In the genomic region with DNA sequence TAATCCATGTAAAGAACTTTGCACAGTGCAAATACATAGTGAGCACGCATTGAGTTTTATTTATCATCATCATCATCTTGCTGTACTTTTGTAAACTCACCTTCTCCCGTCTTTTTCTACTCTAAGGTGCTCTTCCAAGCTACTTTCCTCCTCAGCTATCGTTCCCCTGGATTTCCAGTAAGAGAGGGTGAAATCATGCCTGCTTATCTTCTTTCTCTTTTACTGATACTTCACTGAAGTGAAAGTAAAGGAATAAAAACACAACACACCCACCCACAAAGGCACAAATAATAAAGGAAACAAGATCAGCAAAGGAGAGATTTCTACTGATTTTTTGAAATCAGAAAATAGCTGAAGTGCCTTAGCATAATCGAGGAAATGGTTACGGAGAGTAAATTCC, we compare ENCODE assay signal across 15 cellular contexts.
DNase-seq lines count a peak whose midpoint lies in the region; ATAC-seq, FAIRE-seq and TF ChIP-seq lines count a peak whose summit lies in the region.
"Had no signal": no experiment of that assay in that cellular context is flagged by ENCODE, and none has a peak within 500 bp of the region (broad histone marks: within the 10 kb centered on the region; RNA-seq: fewer than 3 reads in every experiment).

No MANE protein-coding gene starts in this region.

- FAIRE-seq in pancreas (lab: Jason Lieb, UNC) = no peak
- FAIRE-seq: colon, HTR-8/SVneo had no signal

- H3K27ac ChIP-seq in right cardiac atrium (ENCODE audit: low read length) (no peak overlapping the region), duodenal mucosa (ENCODE audit: low read depth, low read length) (no peak overlapping the region), muscle layer of duodenum (ENCODE audit: low read length) (peak overlapping the region; percentile 24), pancreas (no peak overlapping the region)

- peak overlapping the region; percentile 38 for H3K4me3 ChIP-seq in right cardiac atrium (ENCODE audit: low read length)
- H3K4me3 ChIP-seq in duodenal mucosa (ENCODE audit: low read depth in 1 of 2, low read length in 2 of 2) = peak overlapping the region; percentile 62 to 64
- peak overlapping the region; percentile 47 to 55 for H3K4me3 ChIP-seq in muscle layer of duodenum (ENCODE audit: low read depth in 1 of 2, low read length in 2 of 2)
- no peak overlapping the region for H3K4me3 ChIP-seq in mucosa of descending colon
- no peak overlapping the region for H3K4me3 ChIP-seq in pancreas

- peak in 1 of 2 donors; percentile 49 for ATAC-seq in right cardiac atrium
- no peak for ATAC-seq in HG02885 (IDR thresholded peaks at IDR 0.05; ENCODE audit: poor library complexity, unreplicated experiment)
- no peak for ATAC-seq in mucosa of descending colon
- no peak for ATAC-seq in pancreas

- CTCF ChIA-PET in GM10248 (lab: Yijun Ruan, JAX) = interaction anchor here (0.8 kb wide), 1 partner anchor 16 kb away, joined by 3 read pairs; no protein-coding TSS in a partner anchor

- H3K36me3 ChIP-seq in duodenal mucosa (ENCODE audit: control insufficient read depth in 1 of 2, insufficient read depth in 2 of 2, low read length in 2 of 2) (no peaks in the 10 kb centered on the region), muscle layer of duodenum (ENCODE audit: control insufficient read depth in 1 of 2, insufficient read depth in 2 of 2, low read length in 2 of 2) (no peaks in the 10 kb centered on the region), mucosa of descending colon (ENCODE audit: low read depth) (no peaks in the 10 kb centered on the region), pancreas (no peaks in the 10 kb centered on the region)

- 62% methylated on average over 5 of the region's 5 CpGs for WGBS in right cardiac atrium
- 77 to 78% methylated on average over 5 of the region's 5 CpGs for WGBS in pancreas, 2 donors

- DNase-seq in right cardiac atrium (no peak), cardiac septum (ENCODE audit: low spot score) (no peak), GM10248 (ENCODE audit: extremely low spot score) (no peak), mucosa of descending colon (no peak), pancreas (no peak)
- DNase-seq: activated CD8-positive, alpha-beta memory T cell treated with anti-CD3 and anti-CD28 coated beads for 24 hours; C1 segment of cervical spinal cord; NCI-H1048; NCI-H226; stimulated activated CD4-positive, alpha-beta T cell treated with anti-CD3 and anti-CD28 coated beads, Interleukin-15, amount 100 ng/mL, for 24 hours had no signal

- H3K9me3 ChIP-seq in right cardiac atrium (ENCODE audit: control insufficient read depth, low read length) = no peaks in the 10 kb centered on the region
- no peaks in the 10 kb centered on the region for H3K9me3 ChIP-seq in duodenal mucosa (ENCODE audit: control insufficient read depth in 1 of 2, low read length in 2 of 2)
- no peaks in the 10 kb centered on the region for H3K9me3 ChIP-seq in muscle layer of duodenum (ENCODE audit: control insufficient read depth in 1 of 2, low read length in 2 of 2)
- H3K9me3 ChIP-seq in mucosa of descending colon = no peaks in the 10 kb centered on the region
- H3K9me3 ChIP-seq in pancreas = no peaks in the 10 kb centered on the region

- no peaks in the 10 kb centered on the region for H3K4me1 ChIP-seq in right cardiac atrium (ENCODE audit: control insufficient read depth, insufficient read depth, low read length)
- peaks cover 2 to 15% of the 10 kb centered on the region in 2 donors for H3K4me1 ChIP-seq in duodenal mucosa (ENCODE audit: control insufficient read depth in 1 of 2, insufficient read depth in 2 of 2, low read length in 2 of 2)
- peaks cover 0 to 13% of the 10 kb centered on the region in 2 donors for H3K4me1 ChIP-seq in muscle layer of duodenum (ENCODE audit: control insufficient read depth in 1 of 2, insufficient read depth in 2 of 2, low read length in 2 of 2)
- no peaks in the 10 kb centered on the region for H3K4me1 ChIP-seq in mucosa of descending colon (ENCODE audit: low read depth)
- no peaks in the 10 kb centered on the region for H3K4me1 ChIP-seq in pancreas

- intact Hi-C loops in right cardiac atrium (cut with DNase I) (no loop called here), cardiac septum (cut with DNase I) (no loop called here), mucosa of descending colon (cut with DNase I, micrococcal nuclease) (no loop called here), pancreas (cut with DNase I) (no loop called here)

- H3K27me3 ChIP-seq in right cardiac atrium (ENCODE audit: control insufficient read depth, insufficient read depth) (no peaks in the 10 kb centered on the region), duodenal mucosa (ENCODE audit: control insufficient read depth in 1 of 2, insufficient read depth in 2 of 2, low read length in 2 of 2) (no peaks in the 10 kb centered on the region), muscle layer of duodenum (ENCODE audit: low read depth, low read length) (no peaks in the 10 kb centered on the region), pancreas (no peaks in the 10 kb centered on the region)

- peak overlapping the region in 1 of 2 donors; percentile 30 for H3K9ac ChIP-seq in duodenal mucosa (ENCODE audit: low read depth in 1 of 2, low read length in 2 of 2)

- TF ChIP-seq CTCF in GM10248 (IDR thresholded peaks at IDR 0.05; ENCODE audit: control extremely low read depth, extremely low read depth, low read depth, missing control alignments) = no peak
- TF ChIP-seq CTCF in mucosa of descending colon (IDR thresholded peaks at IDR 0.05) = no peak
- TF ChIP-seq CTCF in pancreas (IDR thresholded peaks at IDR 0.05) = no peak

- POLR2A ChIA-PET in GM10248 (lab: Yijun Ruan, JAX) = no interaction called here

Comparison
In these comparisons a context has a peak if more than half of its experiments do, and no peak if none do; other contexts are left out.
1. H3K4me3 ChIP-seq: peak in right cardiac atrium (single experiment), duodenal mucosa (2 of 2) and muscle layer of duodenum (2 of 2); none in mucosa of descending colon (single experiment) and pancreas (0 of 4).